In the genomic region with DNA sequence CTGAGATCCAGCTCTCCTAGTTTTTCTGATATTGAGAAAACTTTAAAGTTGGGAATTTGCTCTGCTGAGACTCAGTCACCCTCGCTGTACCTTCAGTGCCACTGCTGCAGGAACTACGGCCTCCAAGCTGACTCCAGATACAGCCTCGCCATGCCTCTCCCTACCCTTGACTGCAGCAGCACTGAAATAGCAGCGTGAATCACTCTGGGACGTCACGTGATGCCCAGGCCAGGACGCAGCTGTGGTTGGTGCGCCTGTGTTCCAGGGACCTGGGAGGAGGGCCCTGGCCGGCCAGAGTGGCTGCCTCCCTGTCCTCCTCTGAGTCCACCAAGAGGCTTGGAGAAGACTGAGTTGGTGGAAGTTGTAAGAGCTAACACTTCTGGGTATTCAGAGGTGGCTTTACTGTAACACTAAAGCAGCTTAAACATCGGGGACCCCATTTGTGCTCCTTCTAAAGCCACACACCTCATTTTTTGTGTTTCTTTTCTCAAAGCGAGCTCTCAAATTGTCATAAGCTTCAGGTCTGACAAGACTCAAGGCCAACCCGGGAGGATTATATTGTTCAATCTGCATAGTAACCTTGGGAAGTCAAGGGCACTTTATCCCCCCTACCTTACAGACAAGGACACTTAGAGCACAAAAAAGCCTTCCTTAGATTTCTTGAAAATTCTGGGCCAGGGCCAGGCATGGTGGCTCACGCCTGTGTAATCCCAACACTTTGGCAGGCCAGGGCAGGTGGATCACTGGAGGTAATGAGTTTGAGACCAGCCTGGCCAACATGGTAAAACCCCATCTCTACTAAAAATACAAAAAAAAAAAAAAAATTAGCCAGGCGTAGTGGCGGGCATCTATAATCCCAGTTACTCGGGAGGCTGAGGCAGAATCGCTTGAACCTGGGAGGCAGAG, we compare ENCODE assay signal across 8 cellular contexts. TPM values are rescaled to one million over a fixed set of nuclear protein-coding genes. Genes with fewer than 3 reads are reported as not detected.
DNase-seq lines count a peak whose midpoint lies in the region; ATAC-seq, FAIRE-seq and TF ChIP-seq lines count a peak whose summit lies in the region.

No MANE protein-coding gene starts in this region.

- peak; percentile 89 for TF ChIP-seq POLR2A in endothelial cell of umbilical vein (IDR thresholded peaks at IDR 0.05; ENCODE audit: low read depth, low read length)

- H3K9me1 ChIP-seq in endothelial cell of umbilical vein (replicated peaks; ENCODE audit: control insufficient read depth, extremely low read depth, insufficient read depth, low read length): no peaks in the 10 kb centered on the region

- no peaks in the 10 kb centered on the region for H3K36me3 ChIP-seq in endothelial cell of umbilical vein (ENCODE audit: control insufficient read depth in 2 of 2, extremely low read depth in 1 of 2, insufficient read depth in 2 of 2, low read length in 2 of 2)

- no peaks in the 10 kb centered on the region for H3K27me3 ChIP-seq in endothelial cell of umbilical vein (ENCODE audit: control insufficient read depth in 2 of 2, insufficient read depth in 2 of 2, low read length in 2 of 2)

- H3K4me2 ChIP-seq in endothelial cell of umbilical vein (ENCODE audit: insufficient read depth, low read length): no peak overlapping the region

- DNase-seq in activated gamma-delta T cell treated with Interleukin-2 at 50 U/mL for 16 hours: peak; percentile 16
- DNase-seq in activated gamma-delta T cell (lab: John Stamatoyannopoulos, UW): no peak
- DNase-seq in NCI-H2196 (lab: John Stamatoyannopoulos, UW; ENCODE audit: unreplicated experiment): peak; percentile 46
- peak; percentile 57 for DNase-seq in activated CD4-positive, alpha-beta T cell treated with anti-CD3 and anti-CD28 coated beads, Interleukin-2, amount 10 ng/mL, durations not matched to agents 7 days and 5 days
- DNase-seq in endothelial cell of umbilical vein (ENCODE audit: low read depth, low spot score): peak; percentile 95
- DNase-seq in mesenteric fat pad (ENCODE audit: low spot score): peak; percentile 95
- DNase-seq in substantia nigra (lab: John Stamatoyannopoulos, UW): peak; percentile 46 to 97 (median 89)

- H3K4me1 ChIP-seq in endothelial cell of umbilical vein (ENCODE audit: control insufficient read depth, extremely low read depth, insufficient read depth, low read length): peaks cover 14% of the 10 kb centered on the region

- peak overlapping the region; percentile 22 for H2AFZ ChIP-seq in endothelial cell of umbilical vein (ENCODE audit: low read depth, low read length)

- H3K27me3 Mint-ChIP-seq in activated CD4-positive, alpha-beta T cell treated with anti-CD3 and anti-CD28 coated beads, Interleukin-2, amount 10 ng/mL, durations not matched to agents 7 days and 5 days: no peaks in the 10 kb centered on the region

- no peak overlapping the region for H3K9ac ChIP-seq in endothelial cell of umbilical vein (replicated peaks; ENCODE audit: extremely low read depth, insufficient read depth, low read length)

- no TSS peak for BruUV-seq in endothelial cell of umbilical vein (replicated peaks; lab: Mats Ljungman, UMichigan)

- CTCF ChIA-PET in activated CD4-positive, alpha-beta T cell treated with anti-CD3 and anti-CD28 coated beads, Interleukin-2, amount 10 ng/mL, durations not matched to agents 7 days and 5 days (lab: Charles Lee): interaction anchor here (0.9 to 1.8 kb wide), 5 partner anchors 9 to 123 kb away, joined by 3 to 6 read pairs (median 4); a partner anchor contains a TSS
- CTCF ChIA-PET in endothelial cell of umbilical vein (lab: Charles Lee): interaction anchor here (0.6 to 1.6 kb wide), 9 partner anchors 15 to 180 kb away, joined by 3 to 5 read pairs (median 3); a partner anchor contains a TSS

- no peak for TF ChIP-seq CTCF in endothelial cell of umbilical vein (IDR thresholded peaks at IDR 0.05; ENCODE audit: extremely low read depth in 1 of 2, insufficient read depth in 1 of 2, low read depth in 1 of 2, low read length in 2 of 2)

- intact Hi-C loops in endothelial cell of umbilical vein (cut with micrococcal nuclease): loop anchor here (1.0 kb wide), 1 partner anchor 15 kb away; a partner anchor contains a TSS

- dilution Hi-C loops in endothelial cell of umbilical vein (cut with MboI; ENCODE audit: extremely low pct_ligation_motif_present, low sequenced_read_pairs): no loop called here

- H3K27ac Mint-ChIP-seq in activated CD4-positive, alpha-beta T cell treated with anti-CD3 and anti-CD28 coated beads, Interleukin-2, amount 10 ng/mL, durations not matched to agents 7 days and 5 days: peak overlapping the region; percentile 62

- ATAC-seq in GM18502 (IDR thresholded peaks at IDR 0.05; ENCODE audit: poor library complexity, unreplicated experiment): no peak

- peaks cover 49% of the 10 kb centered on the region for H3K4me1 Mint-ChIP-seq in activated CD4-positive, alpha-beta T cell treated with anti-CD3 and anti-CD28 coated beads, Interleukin-2, amount 10 ng/mL, durations not matched to agents 7 days and 5 days

- H3K9me3 ChIP-seq in endothelial cell of umbilical vein (replicated peaks; ENCODE audit: control insufficient read depth, insufficient read depth, low read length): no peaks in the 10 kb centered on the region

- H3K9me3 Mint-ChIP-seq in activated CD4-positive, alpha-beta T cell treated with anti-CD3 and anti-CD28 coated beads, Interleukin-2, amount 10 ng/mL, durations not matched to agents 7 days and 5 days: no peaks in the 10 kb centered on the region

- H3K79me2 ChIP-seq in endothelial cell of umbilical vein (ENCODE audit: control insufficient read depth, insufficient read depth, low read length): peaks cover 17% of the 10 kb centered on the region

- no peaks in the 10 kb centered on the region for H4K20me1 ChIP-seq in endothelial cell of umbilical vein (replicated peaks; ENCODE audit: control insufficient read depth, extremely low read depth, insufficient read depth, low read length)

- H3K36me3 Mint-ChIP-seq in activated CD4-positive, alpha-beta T cell treated with anti-CD3 and anti-CD28 coated beads, Interleukin-2, amount 10 ng/mL, durations not matched to agents 7 days and 5 days (ENCODE audit: low read depth): peaks cover 6% of the 10 kb centered on the region

- FAIRE-seq in endothelial cell of umbilical vein (lab: Jason Lieb, UNC): peak; percentile 99

- no peak overlapping the region for H3K4me3 Mint-ChIP-seq in activated CD4-positive, alpha-beta T cell treated with anti-CD3 and anti-CD28 coated beads, Interleukin-2, amount 10 ng/mL, durations not matched to agents 7 days and 5 days

- peak overlapping the region; percentile 29 for H3K27ac ChIP-seq in endothelial cell of umbilical vein (ENCODE audit: insufficient read depth, low read depth, low read length)
- peak overlapping the region; percentile 92 for H3K27ac ChIP-seq in substantia nigra (ENCODE audit: low read depth, low read length, poor library complexity, severe bottlenecking)

- no peak overlapping the region for H3K4me3 ChIP-seq in endothelial cell of umbilical vein (replicated peaks in 1 of 3; ENCODE audit: insufficient read depth in 1 of 3, low read depth in 1 of 3, low read length in 3 of 3)

- POLR2A ChIA-PET in activated CD4-positive, alpha-beta T cell treated with anti-CD3 and anti-CD28 coated beads, Interleukin-2, amount 10 ng/mL, durations not matched to agents 7 days and 5 days (lab: Charles Lee): no interaction called here
- POLR2A ChIA-PET in endothelial cell of umbilical vein (lab: Charles Lee): interaction anchor here (0.9 to 1.6 kb wide), 2 partner anchors 16 to 136 kb away, joined by 3 to 6 read pairs; a partner anchor contains a TSS

RNA-seq across cellular contexts. Expression of a gene that starts 4.2 kb away (rescaled TPM):
- total RNA-seq in activated CD4-positive, alpha-beta T cell treated with anti-CD3 and anti-CD28 coated beads, Interleukin-2, amount 10 ng/mL, durations not matched to agents 7 days and 5 days: 100 to 1,000 TPM; 211 to 213 TPM
- 223 and 226 TPM in 2 replicates for total RNA-seq in endothelial cell of umbilical vein
- 91.9 and 117 TPM in 2 replicates for polyA plus RNA-seq in endothelial cell of umbilical vein
- 170 and 172 TPM in 2 replicates for polyA plus RNA-seq in endothelial cell of umbilical vein (2011; cell fraction: cytosol; rRNA removed)
- polyA plus RNA-seq in endothelial cell of umbilical vein (2011; cell fraction: nucleus; rRNA removed): 155 and 161 TPM in 2 replicates
- 258 and 277 TPM in 2 replicates for polyA plus RNA-seq in endothelial cell of umbilical vein (2012)
- 239 and 261 TPM in 2 replicates for polyA minus RNA-seq in endothelial cell of umbilical vein
- polyA minus RNA-seq in endothelial cell of umbilical vein (2011; cell fraction: cytosol; rRNA and poly(A)+ RNA removed): 194 TPM
- polyA minus RNA-seq in endothelial cell of umbilical vein (2011; cell fraction: nucleus; rRNA and poly(A)+ RNA removed): 82.1 and 92.5 TPM in 2 replicates
- 113 TPM for total RNA-seq in mesenteric fat pad

RNA-seq across cellular contexts. Expression of a gene that starts 15.8 kb away (rescaled TPM):
- 10 to 100 TPM in 1 of 2 experiments, 1 to 10 TPM in 1; 9.2 to 11.6 TPM for total RNA-seq in activated CD4-positive, alpha-beta T cell treated with anti-CD3 and anti-CD28 coated beads, Interleukin-2, amount 10 ng/mL, durations not matched to agents 7 days and 5 days
- 16.2 and 16.6 TPM in 2 replicates for total RNA-seq in endothelial cell of umbilical vein
- polyA plus RNA-seq in endothelial cell of umbilical vein: 11.0 and 16.9 TPM in 2 replicates
- 7.2 and 9.5 TPM in 2 replicates for polyA plus RNA-seq in endothelial cell of umbilical vein (2011; cell fraction: cytosol; rRNA removed)
- 8.3 and 11.1 TPM in 2 replicates for polyA plus RNA-seq in endothelial cell of umbilical vein (2011; cell fraction: nucleus; rRNA removed)
- polyA plus RNA-seq in endothelial cell of umbilical vein (2012): 12.6 and 23.3 TPM in 2 replicates
- polyA minus RNA-seq in endothelial cell of umbilical vein: 2.3 and 2.9 TPM in 2 replicates
- polyA minus RNA-seq in endothelial cell of umbilical vein (2011; cell fraction: cytosol; rRNA and poly(A)+ RNA removed): 68.8 TPM
- polyA minus RNA-seq in endothelial cell of umbilical vein (2011; cell fraction: nucleus; rRNA and poly(A)+ RNA removed): 4.1 and 5.5 TPM in 2 replicates
- total RNA-seq in mesenteric fat pad: 19.5 TPM

RNA-seq across cellular contexts. Expression of a gene that starts 24.8 kb away (rescaled TPM):
- 100 to 1,000 TPM; 190 to 207 TPM for total RNA-seq in activated CD4-positive, alpha-beta T cell treated with anti-CD3 and anti-CD28 coated beads, Interleukin-2, amount 10 ng/mL, durations not matched to agents 7 days and 5 days
- total RNA-seq in endothelial cell of umbilical vein: 63.4 and 64.4 TPM in 2 replicates
- 100 and 111 TPM in 2 replicates for polyA plus RNA-seq in endothelial cell of umbilical vein
- 51.2 and 64.3 TPM in 2 replicates for polyA plus RNA-seq in endothelial cell of umbilical vein (2011; cell fraction: cytosol; rRNA removed)
- polyA plus RNA-seq in endothelial cell of umbilical vein (2011; cell fraction: nucleus; rRNA removed): 115 and 117 TPM in 2 replicates
- 25.1 and 55.7 TPM in 2 replicates for polyA plus RNA-seq in endothelial cell of umbilical vein (2012)
- polyA minus RNA-seq in endothelial cell of umbilical vein: 30.1 and 44.0 TPM in 2 replicates
- not detected for polyA minus RNA-seq in endothelial cell of umbilical vein (2011; cell fraction: cytosol; rRNA and poly(A)+ RNA removed)
- polyA minus RNA-seq in endothelial cell of umbilical vein (2011; cell fraction: nucleus; rRNA and poly(A)+ RNA removed): 14.4 and 27.5 TPM in 2 replicates
- total RNA-seq in mesenteric fat pad: 58.9 TPM

RNA-seq across cellular contexts. Expression of a gene that starts 44.2 kb away (rescaled TPM):
- total RNA-seq in activated CD4-positive, alpha-beta T cell treated with anti-CD3 and anti-CD28 coated beads, Interleukin-2, amount 10 ng/mL, durations not matched to agents 7 days and 5 days: 10 to 100 TPM; 20.0 to 26.5 TPM
- total RNA-seq in endothelial cell of umbilical vein (26.2 and 28.0 TPM in 2 replicates), mesenteric fat pad (32.7 TPM)
- polyA plus RNA-seq in endothelial cell of umbilical vein: 56.6 and 69.5 TPM in 2 replicates
- 29.5 and 38.4 TPM in 2 replicates for polyA plus RNA-seq in endothelial cell of umbilical vein (2011; cell fraction: cytosol; rRNA removed)
- polyA plus RNA-seq in endothelial cell of umbilical vein (2011; cell fraction: nucleus; rRNA removed): 89.6 and 104 TPM in 2 replicates
- polyA plus RNA-seq in endothelial cell of umbilical vein (2012): 27.6 and 27.7 TPM in 2 replicates
- polyA minus RNA-seq in endothelial cell of umbilical vein: 22.1 and 30.2 TPM in 2 replicates
- 18.5 TPM for polyA minus RNA-seq in endothelial cell of umbilical vein (2011; cell fraction: cytosol; rRNA and poly(A)+ RNA removed)
- 10.0 and 12.0 TPM in 2 replicates for polyA minus RNA-seq in endothelial cell of umbilical vein (2011; cell fraction: nucleus; rRNA and poly(A)+ RNA removed)

RNA-seq across cellular contexts. Expression of a gene that starts 44.3 kb away (rescaled TPM):
- 10 to 100 TPM; 70.2 to 82.1 TPM for total RNA-seq in activated CD4-positive, alpha-beta T cell treated with anti-CD3 and anti-CD28 coated beads, Interleukin-2, amount 10 ng/mL, durations not matched to agents 7 days and 5 days
- total RNA-seq in endothelial cell of umbilical vein (37.1 and 37.8 TPM in 2 replicates), mesenteric fat pad (45.8 TPM)
- polyA plus RNA-seq in endothelial cell of umbilical vein: 54.8 and 71.9 TPM in 2 replicates
- 24.0 and 32.4 TPM in 2 replicates for polyA plus RNA-seq in endothelial cell of umbilical vein (2011; cell fraction: cytosol; rRNA removed)
- 37.7 and 47.5 TPM in 2 replicates for polyA plus RNA-seq in endothelial cell of umbilical vein (2011; cell fraction: nucleus; rRNA removed)
- 24.9 and 29.9 TPM in 2 replicates for polyA plus RNA-seq in endothelial cell of umbilical vein (2012)
- polyA minus RNA-seq in endothelial cell of umbilical vein: 18.8 and 19.5 TPM in 2 replicates
- 32.9 TPM for polyA minus RNA-seq in endothelial cell of umbilical vein (2011; cell fraction: cytosol; rRNA and poly(A)+ RNA removed)
- 10.5 and 16.3 TPM in 2 replicates for polyA minus RNA-seq in endothelial cell of umbilical vein (2011; cell fraction: nucleus; rRNA and poly(A)+ RNA removed)
